In genomic region chr9:30630459-30630858, GRCh38 we compare ENCODE assay signal across 18 cellular contexts.
DNase-seq lines count a peak whose midpoint lies in the region; ATAC-seq lines count a peak whose summit lies in the region.
"Had no signal": no experiment of that assay in that cellular context is flagged by ENCODE, and none has a peak within 500 bp of the region (broad histone marks: within the 10 kb centered on the region; RNA-seq: fewer than 3 reads in every experiment).

No MANE protein-coding gene starts in this region.

- ATAC-seq in GM21381 (IDR thresholded peaks at IDR 0.05; ENCODE audit: unreplicated experiment): no peak

- DNase-seq in NCI-H1436 (lab: John Stamatoyannopoulos, UW): peak; percentile 27
- no peak for DNase-seq in NCI-H1436 treated with DMSO at 0.1 percent for 48 hours (lab: John Stamatoyannopoulos, UW)
- DNase-seq in NCI-H526 treated with DMSO at 0.1 percent for 48 hours (lab: John Stamatoyannopoulos, UW): peak; percentile 25
- DNase-seq in left kidney (ENCODE audit: low read depth, low spot score): peak; percentile 22
- DNase-seq in SW 1271 (lab: John Stamatoyannopoulos, UW): no peak
- no peak for DNase-seq in NCI-H1092 treated with DMSO at 0.1 percent for 48 hours (lab: John Stamatoyannopoulos, UW)
- DNase-seq: 8988T, ACHN, BE2C, Calu3, DND-41, GOT3, HCEC 1CT, KBM-7, NCI-H1930, NCI-H2227 treated with DMSO at 0.1 percent for 48 hours, NCI-H748 treated with DMSO at 0.1 percent for 48 hours had no signal

Comparison
In these comparisons a context has a peak if more than half of its experiments do, and no peak if none do; other contexts are left out.
1. DNase-seq: peak in NCI-H1436 (single experiment), NCI-H526 treated with DMSO at 0.1 percent for 48 hours (single experiment) and left kidney (single experiment); none in NCI-H1436 treated with DMSO at 0.1 percent for 48 hours (single experiment), SW 1271 (0 of 2) and NCI-H1092 treated with DMSO at 0.1 percent for 48 hours (single experiment).